In genomic region chr2:67985586-67985985, GRCh38 we compare ENCODE assay signal across 19 cellular contexts.
DNase-seq lines count a peak whose midpoint lies in the region; ATAC-seq, FAIRE-seq and TF ChIP-seq lines count a peak whose summit lies in the region.
"Had no signal": no experiment of that assay in that cellular context is flagged by ENCODE, and none has a peak within 500 bp of the region (broad histone marks: within the 10 kb centered on the region; RNA-seq: fewer than 3 reads in every experiment).

No MANE protein-coding gene starts in this region.

- FAIRE-seq in HepG2 (lab: Jason Lieb, UNC) = no peak
- FAIRE-seq: A549, G401.6, GM12878 had no signal

- no peak for TF ChIP-seq RAD21 in HepG2 (CRISPR knock-in tag; IDR thresholded peaks at IDR 0.05)

- H3K27me3 ChIP-seq in HepG2 (ENCODE audit: control insufficient read depth in 1 of 2, insufficient read depth in 2 of 2, low read length in 2 of 2) (no peaks in the 10 kb centered on the region), right lobe of liver (no peaks in the 10 kb centered on the region), upper lobe of left lung (no peaks in the 10 kb centered on the region)

- ATAC-seq in HepG2 = no peak
- no peak for ATAC-seq in right lobe of liver
- ATAC-seq in upper lobe of left lung (ENCODE audit: low FRiP score in 2 of 2) = no peak
- ATAC-seq: A549, GM12878, GM23338 had no signal

- 25% methylated on average over 2 of the region's 2 CpGs for WGBS in HepG2 (ENCODE audit: low lambda C conversion rate)
- 58% methylated on average over 2 of the region's 2 CpGs for WGBS in right lobe of liver (ENCODE audit: insufficient coverage, low coverage, low lambda C conversion rate, missing lambda C conversion rate)
- WGBS in upper lobe of left lung, 2 donors = 78 to 87% methylated on average over 2 of the region's 2 CpGs

- no peak overlapping the region for H2AFZ ChIP-seq in HepG2 (ENCODE audit: low read length)
- H2AFZ ChIP-seq: GM23338 had no signal

- TF ChIP-seq EP300 in HepG2 (IDR thresholded peaks at IDR 0.05; ENCODE audit: low read depth in 2 of 2, low read length in 2 of 2) (no peak), HepG2 (CRISPR knock-in tag; IDR thresholded peaks at IDR 0.05; ENCODE audit: borderline replicate concordance) (no peak), upper lobe of left lung (IDR thresholded peaks at IDR 0.05) (no peak)

- TF ChIP-seq POLR2A in HepG2 (IDR thresholded peaks at IDR 0.05; ENCODE audit: insufficient read depth in 1 of 2, low read depth in 2 of 2, low read length in 2 of 2) (no peak), right lobe of liver (IDR thresholded peaks at IDR 0.05) (no peak), upper lobe of left lung (IDR thresholded peaks at IDR 0.05) (no peak)

- no peaks in the 10 kb centered on the region for H4K20me1 ChIP-seq in HepG2 (ENCODE audit: insufficient read depth, low read length)

- H3K9me3 ChIP-seq in HepG2 (ENCODE audit: low read length) (peaks cover 9% of the 10 kb centered on the region), right lobe of liver (no peaks in the 10 kb centered on the region), upper lobe of left lung (peaks cover 0 to 8% (median under 1%) of the 10 kb centered on the region in 4 donors)
- H3K9me3 ChIP-seq: A549, Caco-2 had no signal

- intact Hi-C loops in HepG2 (cut with micrococcal nuclease; ENCODE audit: unreplicated experiment) (no loop called here), right lobe of liver (cut with DNase I) (no loop called here)

- H3K4me3 ChIP-seq in HepG2 (replicated peaks in 1 of 3; ENCODE audit: insufficient read depth in 1 of 3, low read depth in 2 of 3, low read length in 3 of 3) (no peak overlapping the region), right lobe of liver (no peak overlapping the region), upper lobe of left lung (no peak overlapping the region)
- H3K4me3 ChIP-seq: A549, GM12878, GM23338 had no signal

- in situ Hi-C loops in HepG2 (cut with HindIII; ENCODE audit: extremely low pct_ligation_motif_present, low pct_unique_long_range_greater_than_20kb) = no loop called here

- BruUV-seq in HepG2 (replicated peaks; lab: Mats Ljungman, UMichigan) = no TSS peak

- TF ChIP-seq CTCF in HepG2 (CRISPR knock-in tag; IDR thresholded peaks at IDR 0.05) (no peak), right lobe of liver (IDR thresholded peaks at IDR 0.05) (no peak), upper lobe of left lung (IDR thresholded peaks at IDR 0.05) (no peak)

- no peaks in the 10 kb centered on the region for H3K79me2 ChIP-seq in HepG2 (ENCODE audit: insufficient read depth, low read length)

- H3K9ac ChIP-seq in HepG2 (ENCODE audit: insufficient read depth, low read depth, low read length) = no peak overlapping the region

- CTCF ChIA-PET in HepG2 (lab: Yijun Ruan, JAX; ENCODE audit: low intra/inter-chr PET ratio, low total read pairs) = no interaction called here

- POLR2A ChIA-PET in HepG2 (lab: Yijun Ruan, JAX) = no interaction called here

- DNase-seq in HepG2 (ENCODE audit: low spot score) (no peak), right lobe of liver (no peak), HCEC 1CT (peak; percentile 22), iris pigment epithelial cell (ENCODE audit: low read depth) (peak; percentile 12), upper lobe of left lung (no peak), GDM1 (lab: John Stamatoyannopoulos, UW) (no peak), DMS53 treated with DMSO at 0.1 percent for 48 hours (lab: John Stamatoyannopoulos, UW; ENCODE audit: unreplicated experiment) (no peak)
- DNase-seq: 8988T; C1 segment of cervical spinal cord; Caco-2; CD4-positive, alpha-beta memory T cell; DMS153; DMS79; H9; HFFc6 had no signal

- H3K4me1 ChIP-seq in HepG2 (ENCODE audit: insufficient read depth, low read length) (no peaks in the 10 kb centered on the region), right lobe of liver (no peaks in the 10 kb centered on the region), upper lobe of left lung (no peaks in the 10 kb centered on the region)
- H3K4me1 ChIP-seq: A549, Caco-2 had no signal

- no peak overlapping the region for H3K4me2 ChIP-seq in HepG2 (ENCODE audit: low read depth, low read length)
- H3K4me2 ChIP-seq: A549, GM23338 had no signal

- H3K27ac ChIP-seq in HepG2 (ENCODE audit: extremely low read length, insufficient read depth, low read length) (no peak overlapping the region), right lobe of liver (no peak overlapping the region), upper lobe of left lung (no peak overlapping the region)
- H3K27ac ChIP-seq: A549 had no signal

- H3K36me3 ChIP-seq in HepG2 (replicated peaks in 1 of 2; ENCODE audit: control insufficient read depth in 1 of 2, insufficient read depth in 2 of 2, low read length in 2 of 2) (no peaks in the 10 kb centered on the region), right lobe of liver (no peaks in the 10 kb centered on the region), upper lobe of left lung (no peaks in the 10 kb centered on the region)

TF ChIP-seq in HepG2, 621 proteins besides CTCF, POLR2A, EP300 and RAD21:
- TF ChIP-seq ATAD3A (CRISPR knock-in tag; IDR thresholded peaks at IDR 0.05) (no peak), ATF7 (IDR thresholded peaks at IDR 0.05) (0 out of 2 replicates have a peak, but pooled peaks have one; percentile 23), ATF7 (CRISPR knock-in tag; IDR thresholded peaks at IDR 0.05) (no peak)

Comparison
In these comparisons a context has a peak if more than half of its experiments do, and no peak if none do; other contexts are left out.
1. DNase-seq: peak in HCEC 1CT (single experiment) and iris pigment epithelial cell (single experiment); none in HepG2 (single experiment), right lobe of liver (0 of 3), upper lobe of left lung (0 of 2), GDM1 (single experiment) and DMS53 treated with DMSO at 0.1 percent for 48 hours (single experiment).